In genomic region chr17:8160741-8161221, GRCh38 we compare ENCODE assay signal across 10 cellular contexts. TPM values are rescaled to one million over a fixed set of nuclear protein-coding genes. Genes with fewer than 3 reads are reported as not detected.
DNase-seq lines count a peak whose midpoint lies in the region; ATAC-seq and TF ChIP-seq lines count a peak whose summit lies in the region.
"Had no signal": no experiment of that assay in that cellular context is flagged by ENCODE, and none has a peak within 500 bp of the region (broad histone marks: within the 10 kb centered on the region; RNA-seq: fewer than 3 reads in every experiment).

No MANE protein-coding gene starts in this region.

- TF ChIP-seq CTCF in Calu3 (IDR thresholded peaks at IDR 0.05; ENCODE audit: unreplicated experiment) (no peak), VCaP (conservative IDR thresholded peaks at IDR 0.05) (no peak), fibroblast of villous mesenchyme (IDR thresholded peaks at IDR 0.05; ENCODE audit: insufficient read depth, low read depth, low read length) (no peak), sigmoid colon (IDR thresholded peaks at IDR 0.05) (no peak)

- no peaks in the 10 kb centered on the region for H3K4me1 Mint-ChIP-seq in Calu3 (ENCODE audit: low read depth, unreplicated experiment)

- H3K27me3 ChIP-seq in sigmoid colon: no peaks in the 10 kb centered on the region

- no TSS peak for BruUV-seq in Calu3 (replicated peaks; lab: Mats Ljungman, UMichigan)

- CTCF ChIA-PET in Calu3 (lab: Charles Lee): no interaction called here

- peaks cover 40% of the 10 kb centered on the region for H3K36me3 Mint-ChIP-seq in Calu3 (ENCODE audit: insufficient read depth, unreplicated experiment)

- no peak for DNase-seq in Calu3
- DNase-seq in fibroblast of villous mesenchyme (ENCODE audit: low read depth): no peak
- DNase-seq in sigmoid colon: peak; percentile 64
- no peak for DNase-seq in germinal center (ENCODE audit: low spot score)
- no peak for DNase-seq in D341Med (ENCODE audit: low spot score)
- no peak for DNase-seq in mucosa of gallbladder (ENCODE audit: low spot score)
- DNase-seq: NCI-H1694 treated with DMSO at 0.1 percent for 48 hours had no signal

- no peaks in the 10 kb centered on the region for H3K27me3 Mint-ChIP-seq in Calu3 (ENCODE audit: unreplicated experiment)

- peak overlapping the region; percentile 12 for H3K4me3 ChIP-seq in fibroblast of villous mesenchyme (ENCODE audit: low read depth, low read length)
- H3K4me3 ChIP-seq in sigmoid colon: peak overlapping the region in 1 of 4 donors; percentile 99

- peaks cover 0 to 67% (median 60%) of the 10 kb centered on the region in 4 donors for H3K4me1 ChIP-seq in sigmoid colon

- peaks cover 0 to 21% (median 14%) of the 10 kb centered on the region in 4 donors for H3K36me3 ChIP-seq in sigmoid colon

- no peak overlapping the region for H3K27ac Mint-ChIP-seq in Calu3 (ENCODE audit: unreplicated experiment)

- TF ChIP-seq POLR2A in sigmoid colon (IDR thresholded peaks at IDR 0.05): no peak

- no peaks in the 10 kb centered on the region for H3K9me3 ChIP-seq in sigmoid colon

- H3K27ac ChIP-seq in VCaP: peak overlapping the region; percentile 90; the same call in 1 of the 2 replicates
- H3K27ac ChIP-seq in sigmoid colon: peak overlapping the region; percentile 98 to 100 (median 99)

- H3K4me3 Mint-ChIP-seq in Calu3 (ENCODE audit: low read depth, unreplicated experiment): peak overlapping the region; percentile 23

- TF ChIP-seq EP300 in sigmoid colon (IDR thresholded peaks at IDR 0.05): no peak

- ATAC-seq in HG02642 (IDR thresholded peaks at IDR 0.05; ENCODE audit: poor library complexity, unreplicated experiment): no peak

- 45 to 69% methylated on average over 5 of the region's 5 CpGs for WGBS in sigmoid colon, 2 donors

- H3K9me3 Mint-ChIP-seq in Calu3 (ENCODE audit: low read depth, unreplicated experiment): no peaks in the 10 kb centered on the region

- intact Hi-C loops in Calu3 (cut with micrococcal nuclease; ENCODE audit: unreplicated experiment): no loop called here
- intact Hi-C loops in sigmoid colon (cut with DNase I): loop anchor here (5.0 kb wide), 1 partner anchor 62 kb away; no protein-coding TSS in a partner anchor

RNA-seq across cellular contexts. Expression of gene VAMP2, which starts 2.0 kb away (rescaled TPM):
- total RNA-seq in Calu3 (2022) (18.1 and 22.1 TPM in 2 replicates), fibroblast of villous mesenchyme (5.6 and 6.1 TPM in 2 replicates), sigmoid colon (10 to 100 TPM; 20.4 to 29.6 (median 27.3) TPM), mucosa of gallbladder (73.8 TPM)
- polyA plus RNA-seq in sigmoid colon: 10 to 100 TPM; 37.7 to 57.1 (median 54.9) TPM

RNA-seq across cellular contexts. Expression of gene PER1, which starts 8.6 kb away (rescaled TPM):
- total RNA-seq in Calu3 (2022) (16.1 and 17.0 TPM in 2 replicates), fibroblast of villous mesenchyme (5.5 and 12.5 TPM in 2 replicates), sigmoid colon (100 to 1,000 TPM in 2 of 4 donors, 10 to 100 TPM in 2; 60.3 to 153 (median 84.5) TPM), mucosa of gallbladder (123 TPM)
- polyA plus RNA-seq in sigmoid colon: 10 to 100 TPM; 30.5 to 67.7 (median 34.2) TPM

RNA-seq across cellular contexts. Expression of gene TMEM107, which starts 15.4 kb away (rescaled TPM):
- total RNA-seq in Calu3 (2022): 12.2 and 13.5 TPM in 2 replicates
- total RNA-seq in fibroblast of villous mesenchyme: 15.5 and 23.7 TPM in 2 replicates
- 10 to 100 TPM in 3 of 4 donors, 1 to 10 TPM in 1; 8.3 to 61.7 (median 20.6) TPM for total RNA-seq in sigmoid colon
- 10 to 100 TPM in 1 of 3 donors, 1 to 10 TPM in 2; 4.6 to 20.8 (median 7.2) TPM for polyA plus RNA-seq in sigmoid colon
- 22.5 TPM for total RNA-seq in mucosa of gallbladder

RNA-seq across cellular contexts. Expression of gene BORCS6, which starts 29.2 kb away (rescaled TPM):
- total RNA-seq in Calu3 (2022) (3.7 and 3.9 TPM in 2 replicates), fibroblast of villous mesenchyme (6.0 and 8.4 TPM in 2 replicates), sigmoid colon (10 to 100 TPM in 3 of 4 donors, 1 to 10 TPM in 1; 7.7 to 17.7 (median 15.8) TPM), mucosa of gallbladder (12.4 TPM)
- polyA plus RNA-seq in sigmoid colon: 10 to 100 TPM in 2 of 3 donors, 1 to 10 TPM in 1; 9.2 to 14.6 (median 10.8) TPM

RNA-seq across cellular contexts. Expression of gene HES7, which starts 36.9 kb away (rescaled TPM):
- 0.28 and 0.69 TPM in 2 replicates for total RNA-seq in Calu3 (2022)
- total RNA-seq in fibroblast of villous mesenchyme: not detected in 2 replicates
- total RNA-seq in sigmoid colon: not detected
- under 1 TPM in 1 of 3 donors, not detected in 2; 0.16 TPM for polyA plus RNA-seq in sigmoid colon
- total RNA-seq in mucosa of gallbladder: 0.78 TPM
- total RNA-seq: glomerular endothelial cell had no signal
